9 cellular contexts compared by ENCODE assay signal in genomic region chr7:107971613-107972012, GRCh38. TPM values are rescaled to one million over a fixed set of nuclear protein-coding genes. Genes with fewer than 3 reads are reported as not detected.
DNase-seq lines count a peak whose midpoint lies in the region; ATAC-seq and TF ChIP-seq lines count a peak whose summit lies in the region.
"Had no signal": no experiment of that assay in that cellular context is flagged by ENCODE, and none has a peak within 500 bp of the region (broad histone marks: within the 10 kb centered on the region; RNA-seq: fewer than 3 reads in every experiment).

No MANE protein-coding gene starts in this region.

- H3K27me3 ChIP-seq in Caco-2 (replicated peaks; ENCODE audit: control insufficient read depth, insufficient read depth, low read length): no peaks in the 10 kb centered on the region
- H3K27me3 ChIP-seq in ascending aorta: no peaks in the 10 kb centered on the region
- H3K27me3 ChIP-seq in left ventricle myocardium inferior (ENCODE audit: low read depth): no peaks in the 10 kb centered on the region
- H3K27me3 ChIP-seq in psoas muscle (ENCODE audit: insufficient read depth in 3 of 3, low read length in 2 of 3): peaks cover 0 to 4% (median 0%) of the 10 kb centered on the region in 3 donors

- no peaks in the 10 kb centered on the region for H3K4me1 Mint-ChIP-seq in Caco-2 (ENCODE audit: low read depth, unreplicated experiment)
- H3K4me1 Mint-ChIP-seq: activated CD4-positive, alpha-beta T cell treated with anti-CD3 and anti-CD28 coated beads, Interleukin-2, amount 10 ng/mL, durations not matched to agents 7 days and 5 days had no signal

- DNase-seq in Caco-2 (no peak), ascending aorta (ENCODE audit: low spot score in 2 of 2) (peak in 1 of 2 donors; percentile 79), left ventricle myocardium inferior (peak; percentile 55), psoas muscle (peak in 1 of 2 donors; percentile 48), T1000 (lab: John Stamatoyannopoulos, UW) (no peak), SHP77 treated with DMSO at 0.1 percent for 48 hours (lab: John Stamatoyannopoulos, UW) (no peak), pons (ENCODE audit: low spot score) (no peak)
- DNase-seq: activated CD4-positive, alpha-beta T cell treated with anti-CD3 and anti-CD28 coated beads, Interleukin-2, amount 10 ng/mL, durations not matched to agents 7 days and 5 days had no signal

- intact Hi-C loops in Caco-2 (cut with micrococcal nuclease; ENCODE audit: unreplicated experiment) (no loop called here), ascending aorta (cut with DNase I) (loop anchor here (2.0 kb wide), 2 partner anchors 17 to 23 kb away; no protein-coding TSS in a partner anchor), left ventricle myocardium inferior (cut with micrococcal nuclease) (no loop called here), psoas muscle (cut with DNase I) (no loop called here)

- H3K4me3 ChIP-seq in Caco-2 (ENCODE audit: low read depth, low read length): no peak overlapping the region
- no peak overlapping the region for H3K4me3 ChIP-seq in ascending aorta
- H3K4me3 ChIP-seq in left ventricle myocardium inferior: no peak overlapping the region
- no peak overlapping the region for H3K4me3 ChIP-seq in psoas muscle

- no TSS peak for BruUV-seq in Caco-2 (replicated peaks; lab: Mats Ljungman, UMichigan)

- H3K9me3 ChIP-seq in Caco-2: no peaks in the 10 kb centered on the region
- peaks cover 0 to 14% of the 10 kb centered on the region in 2 donors for H3K9me3 ChIP-seq in ascending aorta
- H3K9me3 ChIP-seq in left ventricle myocardium inferior (replicated peaks): no peaks in the 10 kb centered on the region
- H3K9me3 ChIP-seq in psoas muscle: no peaks in the 10 kb centered on the region

- H3K27ac ChIP-seq in ascending aorta (peak overlapping the region; percentile 67 to 95), left ventricle myocardium inferior (replicated peaks) (peak overlapping the region; percentile 91), psoas muscle (peak overlapping the region; percentile 32)

- TF ChIP-seq CTCF in Caco-2 (IDR thresholded peaks at IDR 0.05; ENCODE audit: insufficient read depth in 1 of 2, low read depth in 1 of 2, low read length in 1 of 2, severe bottlenecking in 1 of 2, unreplicated experiment in 1 of 2) (no peak), ascending aorta (IDR thresholded peaks at IDR 0.05) (no peak), left ventricle myocardium inferior (IDR thresholded peaks at IDR 0.05; ENCODE audit: borderline replicate concordance) (no peak), psoas muscle (IDR thresholded peaks at IDR 0.05) (no peak)

- H3K9me3 Mint-ChIP-seq in Caco-2 (ENCODE audit: unreplicated experiment): no peaks in the 10 kb centered on the region
- H3K9me3 Mint-ChIP-seq: activated CD4-positive, alpha-beta T cell treated with anti-CD3 and anti-CD28 coated beads, Interleukin-2, amount 10 ng/mL, durations not matched to agents 7 days and 5 days had no signal

- no peaks in the 10 kb centered on the region for H3K27me3 Mint-ChIP-seq in Caco-2 (ENCODE audit: insufficient read depth, unreplicated experiment)
- H3K27me3 Mint-ChIP-seq: activated CD4-positive, alpha-beta T cell treated with anti-CD3 and anti-CD28 coated beads, Interleukin-2, amount 10 ng/mL, durations not matched to agents 7 days and 5 days had no signal

- H3K36me3 Mint-ChIP-seq in Caco-2 (ENCODE audit: insufficient read depth, unreplicated experiment): peaks cover 69% of the 10 kb centered on the region

- H3K4me1 ChIP-seq in Caco-2 (peaks cover 55% of the 10 kb centered on the region), ascending aorta (peaks cover 0 to 34% of the 10 kb centered on the region in 2 donors), left ventricle myocardium inferior (peaks cover 89% of the 10 kb centered on the region), psoas muscle (peaks cover 4% of the 10 kb centered on the region)

- no peak overlapping the region for H3K4me3 Mint-ChIP-seq in Caco-2 (ENCODE audit: unreplicated experiment)
- H3K4me3 Mint-ChIP-seq: activated CD4-positive, alpha-beta T cell treated with anti-CD3 and anti-CD28 coated beads, Interleukin-2, amount 10 ng/mL, durations not matched to agents 7 days and 5 days had no signal

- WGBS in psoas muscle, 3 donors: 57 to 67% (median 61%) methylated on average over 1 of the region's 1 CpG

- H3K27ac Mint-ChIP-seq in Caco-2 (ENCODE audit: unreplicated experiment): peak overlapping the region; percentile 4
- H3K27ac Mint-ChIP-seq: activated CD4-positive, alpha-beta T cell treated with anti-CD3 and anti-CD28 coated beads, Interleukin-2, amount 10 ng/mL, durations not matched to agents 7 days and 5 days had no signal

- H3K36me3 ChIP-seq in Caco-2 (ENCODE audit: control insufficient read depth, insufficient read depth, low read length) (peaks cover 2% of the 10 kb centered on the region; the same call in 1 of the 2 replicates), ascending aorta (peaks cover 13 to 49% of the 10 kb centered on the region in 2 donors), left ventricle myocardium inferior (peaks cover 34% of the 10 kb centered on the region), psoas muscle (ENCODE audit: insufficient read depth in 1 of 2, low read depth in 1 of 2) (peaks cover 0 to 9% of the 10 kb centered on the region in 2 donors)

- CTCF ChIA-PET in Caco-2 (lab: Charles Lee): no interaction called here

- peak in 3 of 4 donors; percentile 30 to 62 (median 52) for ATAC-seq in psoas muscle
- ATAC-seq in GM21786 (IDR thresholded peaks at IDR 0.05; ENCODE audit: unreplicated experiment): no peak

- POLR2A ChIA-PET in Caco-2 (lab: Charles Lee): no interaction called here

RNA-seq across cellular contexts. Expression of gene LAMB1, which starts 31.3 kb away (rescaled TPM):
- 418 and 431 TPM in 2 replicates for total RNA-seq in Caco-2 (2022)
- total RNA-seq in ascending aorta: 198 TPM
- 60.0 TPM for total RNA-seq in left ventricle myocardium inferior
- total RNA-seq in psoas muscle: 10 to 100 TPM; 23.7 to 43.6 (median 26.4) TPM
- 10 to 100 TPM; 17.0 to 45.9 (median 25.8) TPM for polyA plus RNA-seq in psoas muscle
- total RNA-seq: activated CD4-positive, alpha-beta T cell treated with anti-CD3 and anti-CD28 coated beads, Interleukin-2, amount 10 ng/mL, durations not matched to agents 7 days and 5 days had no signal

Comparison
In these comparisons a context has a peak if more than half of its experiments do, and no peak if none do; other contexts are left out.
1. H3K27ac ChIP-seq: peak in every context shown above with its lines; median percentile 91 in left ventricle myocardium inferior; 81 in ascending aorta; 32 in psoas muscle.